In genomic region chr11:95074806-95075563, GRCh38 we compare ENCODE assay signal across 1 cellular context.
A peak's percentile ranks its signal among the peaks of the same experiment; 100 is the strongest.
TF ChIP-seq lines count a peak whose summit lies in the region.

No MANE protein-coding gene starts in this region.

TF ChIP-seq in K562, 482 proteins besides CTCF, POLR2A, EP300 and RAD21:
- TF ChIP-seq, protein P1, sequence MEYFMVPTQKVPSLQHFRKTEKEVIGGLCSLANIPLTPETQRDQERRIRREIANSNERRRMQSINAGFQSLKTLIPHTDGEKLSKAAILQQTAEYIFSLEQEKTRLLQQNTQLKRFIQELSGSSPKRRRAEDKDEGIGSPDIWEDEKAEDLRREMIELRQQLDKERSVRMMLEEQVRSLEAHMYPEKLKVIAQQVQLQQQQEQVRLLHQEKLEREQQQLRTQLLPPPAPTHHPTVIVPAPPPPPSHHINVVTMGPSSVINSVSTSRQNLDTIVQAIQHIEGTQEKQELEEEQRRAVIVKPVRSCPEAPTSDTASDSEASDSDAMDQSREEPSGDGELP (CRISPR knock-in tag; IDR thresholded peaks at IDR 0.05; ENCODE audit: borderline replicate concordance), result 0 out of 2 replicates have a peak, but pooled peaks have one; percentile 20
- TF ChIP-seq, protein P2, sequence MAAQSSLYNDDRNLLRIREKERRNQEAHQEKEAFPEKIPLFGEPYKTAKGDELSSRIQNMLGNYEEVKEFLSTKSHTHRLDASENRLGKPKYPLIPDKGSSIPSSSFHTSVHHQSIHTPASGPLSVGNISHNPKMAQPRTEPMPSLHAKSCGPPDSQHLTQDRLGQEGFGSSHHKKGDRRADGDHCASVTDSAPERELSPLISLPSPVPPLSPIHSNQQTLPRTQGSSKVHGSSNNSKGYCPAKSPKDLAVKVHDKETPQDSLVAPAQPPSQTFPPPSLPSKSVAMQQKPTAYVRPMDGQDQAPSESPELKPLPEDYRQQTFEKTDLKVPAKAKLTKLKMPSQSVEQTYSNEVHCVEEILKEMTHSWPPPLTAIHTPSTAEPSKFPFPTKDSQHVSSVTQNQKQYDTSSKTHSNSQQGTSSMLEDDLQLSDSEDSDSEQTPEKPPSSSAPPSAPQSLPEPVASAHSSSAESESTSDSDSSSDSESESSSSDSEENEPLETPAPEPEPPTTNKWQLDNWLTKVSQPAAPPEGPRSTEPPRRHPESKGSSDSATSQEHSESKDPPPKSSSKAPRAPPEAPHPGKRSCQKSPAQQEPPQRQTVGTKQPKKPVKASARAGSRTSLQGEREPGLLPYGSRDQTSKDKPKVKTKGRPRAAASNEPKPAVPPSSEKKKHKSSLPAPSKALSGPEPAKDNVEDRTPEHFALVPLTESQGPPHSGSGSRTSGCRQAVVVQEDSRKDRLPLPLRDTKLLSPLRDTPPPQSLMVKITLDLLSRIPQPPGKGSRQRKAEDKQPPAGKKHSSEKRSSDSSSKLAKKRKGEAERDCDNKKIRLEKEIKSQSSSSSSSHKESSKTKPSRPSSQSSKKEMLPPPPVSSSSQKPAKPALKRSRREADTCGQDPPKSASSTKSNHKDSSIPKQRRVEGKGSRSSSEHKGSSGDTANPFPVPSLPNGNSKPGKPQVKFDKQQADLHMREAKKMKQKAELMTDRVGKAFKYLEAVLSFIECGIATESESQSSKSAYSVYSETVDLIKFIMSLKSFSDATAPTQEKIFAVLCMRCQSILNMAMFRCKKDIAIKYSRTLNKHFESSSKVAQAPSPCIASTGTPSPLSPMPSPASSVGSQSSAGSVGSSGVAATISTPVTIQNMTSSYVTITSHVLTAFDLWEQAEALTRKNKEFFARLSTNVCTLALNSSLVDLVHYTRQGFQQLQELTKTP (IDR thresholded peaks at IDR 0.05; ENCODE audit: low read depth in 1 of 2, partially characterized antibody in 2 of 2), result no peak
- TF ChIP-seq USF2 (CRISPR knock-in tag; IDR thresholded peaks at IDR 0.05) (peak; percentile 13; the same call in 1 of the 2 replicates), HCFC1 (IDR thresholded peaks at IDR 0.05; ENCODE audit: low read depth, low read length) (no peak), FOXJ2 (tag; IDR thresholded peaks at IDR 0.05) (no peak), CAMTA2 (CRISPR knock-in tag; conservative IDR thresholded peaks at IDR 0.05) (no peak), NFIC (IDR thresholded peaks at IDR 0.05) (peak; percentile 41; the same call in 1 of the 2 replicates), ID3 (CRISPR knock-in tag; IDR thresholded peaks at IDR 0.05) (no peak), ID3 (tag; IDR thresholded peaks at IDR 0.05) (no peak), RAD51 (IDR thresholded peaks at IDR 0.05; ENCODE audit: borderline replicate concordance, low read depth) (peak; percentile 53; the same call in 1 of the 2 replicates), FOXA1 (IDR thresholded peaks at IDR 0.05; ENCODE audit: borderline replicate concordance) (no peak), TFE3 (CRISPR knock-in tag; IDR thresholded peaks at IDR 0.05) (peak; percentile 91)
